Comparison of ENCODE assay signal across 11 cellular contexts in the genomic region with DNA sequence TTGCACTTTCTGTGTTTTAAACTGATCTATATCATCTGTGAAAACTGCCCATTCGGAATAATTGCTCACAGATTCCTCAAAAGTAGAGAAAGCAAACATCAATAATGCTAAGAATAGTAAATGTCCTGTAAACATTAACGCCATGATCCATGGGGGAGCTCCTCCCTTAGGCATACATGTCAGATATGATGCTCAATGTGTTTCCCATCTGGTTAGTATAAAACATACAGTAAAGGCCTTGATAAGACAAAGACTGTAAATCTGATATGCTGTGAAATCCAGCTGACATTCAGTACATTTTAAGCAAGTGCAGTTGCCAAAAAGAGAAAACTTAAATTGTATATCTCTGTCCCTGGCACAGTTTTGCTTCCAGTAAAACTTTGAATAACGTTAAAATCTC. TPM values are rescaled to one million over a fixed set of nuclear protein-coding genes. Genes with fewer than 3 reads are reported as not detected.
DNase-seq lines count a peak whose midpoint lies in the region; ATAC-seq, FAIRE-seq and TF ChIP-seq lines count a peak whose summit lies in the region.
"Had no signal": no experiment of that assay in that cellular context is flagged by ENCODE, and none has a peak within 500 bp of the region (broad histone marks: within the 10 kb centered on the region; RNA-seq: fewer than 3 reads in every experiment).

No MANE protein-coding gene starts in this region.

- TF ChIP-seq CTCF in HFFc6 (IDR thresholded peaks at IDR 0.05) (no peak), astrocyte (IDR thresholded peaks at IDR 0.05; ENCODE audit: insufficient read depth, low read depth, low read length) (no peak), hepatocyte (IDR thresholded peaks at IDR 0.05; ENCODE audit: poor library complexity) (no peak), lower lobe of right lung (IDR thresholded peaks at IDR 0.05) (no peak)

- H3K4me3 ChIP-seq in astrocyte (ENCODE audit: insufficient read depth, low read depth, low read length) = peak overlapping the region; percentile 89
- H3K4me3 ChIP-seq in hepatocyte = peak overlapping the region; percentile 66
- no peak overlapping the region for H3K4me3 ChIP-seq in lower lobe of right lung

- H3K27me3 Mint-ChIP-seq in HFFc6 (ENCODE audit: insufficient read depth) (peaks cover 4% of the 10 kb centered on the region), astrocyte (ENCODE audit: low read depth, unreplicated experiment) (no peaks in the 10 kb centered on the region)

- H3K4me2 ChIP-seq in astrocyte (ENCODE audit: low read length) (peak overlapping the region; percentile 82), hepatocyte (peak overlapping the region; percentile 83)

- H3K36me3 ChIP-seq in astrocyte (ENCODE audit: insufficient read depth, low read length) (peaks cover 16% of the 10 kb centered on the region), hepatocyte (replicated peaks; ENCODE audit: insufficient read depth, low read depth) (no peaks in the 10 kb centered on the region), lower lobe of right lung (no peaks in the 10 kb centered on the region)

- H3K9me2 ChIP-seq in hepatocyte (replicated peaks; ENCODE audit: insufficient read depth) = no peaks in the 10 kb centered on the region

- H3K4me1 Mint-ChIP-seq in HFFc6 (ENCODE audit: low read depth) = peaks cover 78% of the 10 kb centered on the region
- H3K4me1 Mint-ChIP-seq in astrocyte (ENCODE audit: low read depth, unreplicated experiment) = peaks cover 22% of the 10 kb centered on the region

- peaks cover 61% of the 10 kb centered on the region for H3K79me2 ChIP-seq in astrocyte (ENCODE audit: insufficient read depth, low read length)
- peaks cover 24% of the 10 kb centered on the region for H3K79me2 ChIP-seq in hepatocyte

- H3K36me3 Mint-ChIP-seq in HFFc6 (ENCODE audit: low read depth) (peaks cover 65% of the 10 kb centered on the region), astrocyte (ENCODE audit: low read depth, unreplicated experiment) (peaks cover 6% of the 10 kb centered on the region)
- H3K36me3 Mint-ChIP-seq: activated CD4-positive, alpha-beta memory T cell treated with anti-CD3 and anti-CD28 coated beads for 36 hours had no signal

- H3K27ac ChIP-seq in astrocyte (ENCODE audit: low read depth, low read length) (no peak overlapping the region), hepatocyte (no peak overlapping the region), substantia nigra (ENCODE audit: low read depth, low read length, poor library complexity, severe bottlenecking) (peak overlapping the region; percentile 58), lower lobe of right lung (no peak overlapping the region)

- peak overlapping the region; percentile 92 for H3K4me3 Mint-ChIP-seq in HFFc6
- peak overlapping the region; percentile 93 for H3K4me3 Mint-ChIP-seq in astrocyte (ENCODE audit: unreplicated experiment)

- H3K9ac ChIP-seq in astrocyte (ENCODE audit: low read length) = peak overlapping the region; percentile 98

- H3K27me3 ChIP-seq in astrocyte (ENCODE audit: insufficient read depth, low read length) (no peaks in the 10 kb centered on the region), hepatocyte (no peaks in the 10 kb centered on the region), lower lobe of right lung (ENCODE audit: low read depth) (no peaks in the 10 kb centered on the region)

- H3K27ac Mint-ChIP-seq in HFFc6 (0 out of 2 replicates have a peak overlapping the region, but pooled peaks have one; percentile 31), astrocyte (ENCODE audit: unreplicated experiment) (no peak overlapping the region)
- H3K27ac Mint-ChIP-seq: activated CD4-positive, alpha-beta memory T cell treated with anti-CD3 and anti-CD28 coated beads for 36 hours; T-helper 2 cell treated with Interferon-gamma antibody and Interleukin-4, amounts not matched to agents 5 μg/mL and 100 μg/mL, for 36 hours had no signal

- peaks cover 13% of the 10 kb centered on the region for H3K4me1 ChIP-seq in astrocyte (ENCODE audit: insufficient read depth, low read length)
- peaks cover 13% of the 10 kb centered on the region for H3K4me1 ChIP-seq in hepatocyte (ENCODE audit: insufficient read depth)
- peaks cover 13% of the 10 kb centered on the region for H3K4me1 ChIP-seq in lower lobe of right lung

- intact Hi-C loops in lower lobe of right lung (cut with DNase I) = no loop called here

- DNase-seq in HFFc6 (no peak), astrocyte (ENCODE audit: low read depth) (no peak), hepatocyte (ENCODE audit: low spot score) (no peak), substantia nigra (lab: John Stamatoyannopoulos, UW) (no peak), mesenteric fat pad (ENCODE audit: low spot score) (no peak), lower lobe of right lung (no peak), NCI-H2171 treated with DMSO at 0.1 percent for 48 hours (lab: John Stamatoyannopoulos, UW) (no peak)
- DNase-seq: activated CD4-positive, alpha-beta memory T cell treated with anti-CD3 and anti-CD28 coated beads for 36 hours; activated effector memory CD4-positive, alpha-beta T cell treated with Interleukin-2 at 50 U/mL for 16 hours; NCI-H1092 had no signal

- no peaks in the 10 kb centered on the region for H3K9me3 ChIP-seq in astrocyte (ENCODE audit: insufficient read depth, low read depth, low read length)
- no peaks in the 10 kb centered on the region for H3K9me3 ChIP-seq in hepatocyte (ENCODE audit: low read depth)
- H3K9me3 ChIP-seq in lower lobe of right lung = no peaks in the 10 kb centered on the region

- 52% methylated on average over 3 of the region's 3 CpGs for WGBS in hepatocyte (ENCODE audit: low lambda C conversion rate, missing lambda C conversion rate)

- H4K20me1 ChIP-seq in astrocyte (ENCODE audit: insufficient read depth, low read length) (peaks cover 13% of the 10 kb centered on the region), hepatocyte (ENCODE audit: insufficient read depth, poor library complexity, severe bottlenecking) (no peaks in the 10 kb centered on the region)

- ATAC-seq in lower lobe of right lung = no peak

- H3K9me3 Mint-ChIP-seq in HFFc6 (no peaks in the 10 kb centered on the region), astrocyte (ENCODE audit: unreplicated experiment) (no peaks in the 10 kb centered on the region)
- H3K9me3 Mint-ChIP-seq: activated CD4-positive, alpha-beta memory T cell treated with anti-CD3 and anti-CD28 coated beads for 36 hours; T-helper 2 cell treated with Interferon-gamma antibody and Interleukin-4, amounts not matched to agents 5 μg/mL and 100 μg/mL, for 36 hours had no signal

- H2AFZ ChIP-seq in astrocyte (ENCODE audit: low read depth, low read length) (no peak overlapping the region), hepatocyte (no peak overlapping the region)

- no peak for FAIRE-seq in astrocyte (lab: Jason Lieb, UNC)

RNA-seq across cellular contexts. Expression of a gene that starts 2.1 kb away (rescaled TPM):
- total RNA-seq in HFFc6 (2021; fragmentation: NEBNext Ultra II Directional; extraction: Animal tissue kit (Norgen Biotek cat#: 25700)) = 10 to 100 TPM; 71.4 to 87.0 (median 80.1) TPM
- total RNA-seq in astrocyte = 15.9 and 16.5 TPM in 2 replicates
- total RNA-seq in hepatocyte = 15.7 and 18.9 TPM in 2 replicates
- polyA plus RNA-seq in hepatocyte = 3.3 and 4.0 TPM in 2 replicates
- total RNA-seq in mesenteric fat pad = 19.8 TPM
- total RNA-seq in lower lobe of right lung = 11.1 TPM
